Comparison of ENCODE assay signal across 9 cellular contexts in the genomic region with DNA sequence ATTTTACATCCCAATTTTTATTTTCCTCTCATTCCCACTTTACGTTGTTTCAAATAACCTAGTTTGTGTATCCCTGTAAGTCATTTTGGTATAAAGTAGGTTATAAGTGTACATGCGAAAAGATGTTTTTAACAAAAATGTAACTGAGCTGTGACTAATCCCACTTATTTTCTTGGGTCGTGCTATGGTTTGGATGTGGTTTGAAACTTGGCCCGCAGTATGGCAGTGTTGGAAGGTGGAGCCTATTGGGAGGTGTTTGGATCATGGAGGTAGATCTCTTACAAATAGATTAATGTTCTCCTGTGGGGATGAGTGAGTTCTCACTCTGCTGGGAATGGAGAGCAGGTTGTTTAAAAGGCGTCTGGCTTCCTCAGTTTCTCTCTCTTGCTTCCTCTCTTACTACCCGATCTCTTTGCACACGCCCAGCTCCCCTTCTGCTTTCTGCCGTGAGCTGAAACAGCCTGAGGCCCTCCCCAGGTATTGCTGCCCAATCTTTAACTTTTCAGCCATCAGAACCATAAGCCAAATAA. TPM values are rescaled to one million over a fixed set of nuclear protein-coding genes. Genes with fewer than 3 reads are reported as not detected.
A peak's percentile ranks its signal among the peaks of the same experiment; 100 is the strongest.
DNase-seq lines count a peak whose midpoint lies in the region; ATAC-seq, FAIRE-seq and TF ChIP-seq lines count a peak whose summit lies in the region.
"Had no signal": no experiment of that assay in that cellular context is flagged by ENCODE, and none has a peak within 500 bp of the region (broad histone marks: within the 10 kb centered on the region; RNA-seq: fewer than 3 reads in every experiment).

No MANE protein-coding gene starts in this region.

- H3K27me3 Mint-ChIP-seq in activated T-cell treated with anti-CD3 and anti-CD28 coated beads, Interleukin-2, amount 50 U/mL, for 4 hours (ENCODE audit: low read depth), result no peaks in the 10 kb centered on the region
- no peaks in the 10 kb centered on the region for H3K27me3 Mint-ChIP-seq in stimulated activated naive B cell treated with anti-CD40 and anti-IgM and Interleukin-4, amounts not matched to agents 10 μg/mL and 1 μg/mL and 100 μg/mL, for 72 hours

- H3K27ac Mint-ChIP-seq in stimulated activated naive B cell treated with anti-CD40 and anti-IgM and Interleukin-4, amounts not matched to agents 10 μg/mL and 1 μg/mL and 100 μg/mL, for 72 hours, result peak overlapping the region; percentile 98

- H3K4me3 Mint-ChIP-seq in activated T-cell treated with anti-CD3 and anti-CD28 coated beads, Interleukin-2, amount 50 U/mL, for 4 hours, result peak overlapping the region; percentile 91
- peak overlapping the region; percentile 93 to 94 for H3K4me3 Mint-ChIP-seq in stimulated activated naive B cell treated with anti-CD40 and anti-IgM and Interleukin-4, amounts not matched to agents 10 μg/mL and 1 μg/mL and 100 μg/mL, for 72 hours

- H3K9me3 Mint-ChIP-seq in activated T-cell treated with anti-CD3 and anti-CD28 coated beads, Interleukin-2, amount 50 U/mL, for 4 hours, result no peaks in the 10 kb centered on the region
- H3K9me3 Mint-ChIP-seq in stimulated activated naive B cell treated with anti-CD40 and anti-IgM and Interleukin-4, amounts not matched to agents 10 μg/mL and 1 μg/mL and 100 μg/mL, for 72 hours, result no peaks in the 10 kb centered on the region

- no peaks in the 10 kb centered on the region for H4K20me1 ChIP-seq in fibroblast of lung (ENCODE audit: control insufficient read depth, extremely low read depth, insufficient read depth, low read length)

- ATAC-seq in activated T-cell treated with anti-CD3 and anti-CD28 coated beads, Interleukin-2, amount 50 U/mL, for 4 hours, result no peak
- no peak for ATAC-seq in stimulated activated naive B cell treated with anti-CD40 and anti-IgM and Interleukin-4, amounts not matched to agents 10 μg/mL and 1 μg/mL and 100 μg/mL, for 72 hours (replicated peaks)
- ATAC-seq in HG02870 (IDR thresholded peaks at IDR 0.05; ENCODE audit: unreplicated experiment), result no peak

- TF ChIP-seq CTCF in fibroblast of lung (conservative IDR thresholded peaks at IDR 0.05 in 1 of 2, IDR thresholded peaks at IDR 0.05 in 1 of 2; ENCODE audit: low read depth in 1 of 2, low read length in 2 of 2), result no peak

- H3K27ac ChIP-seq in SJCRH30 (peak overlapping the region; percentile 36), fibroblast of lung (ENCODE audit: insufficient read depth, low read length) (no peak overlapping the region)

- H3K4me1 Mint-ChIP-seq in activated T-cell treated with anti-CD3 and anti-CD28 coated beads, Interleukin-2, amount 50 U/mL, for 4 hours (ENCODE audit: low read depth), result peaks cover 46% of the 10 kb centered on the region
- peaks cover 36 to 62% of the 10 kb centered on the region in 2 donors for H3K4me1 Mint-ChIP-seq in stimulated activated naive B cell treated with anti-CD40 and anti-IgM and Interleukin-4, amounts not matched to agents 10 μg/mL and 1 μg/mL and 100 μg/mL, for 72 hours

- no peak for FAIRE-seq in RCC 7860 (lab: Jason Lieb, UNC)

- no peak overlapping the region for H2AFZ ChIP-seq in fibroblast of lung (ENCODE audit: low read length)

- H3K27me3 ChIP-seq in SJCRH30 (no peaks in the 10 kb centered on the region), fibroblast of lung (ENCODE audit: control insufficient read depth, insufficient read depth, low read length) (no peaks in the 10 kb centered on the region)

- H3K4me3 ChIP-seq in SJCRH30 (peak overlapping the region; percentile 50), fibroblast of lung (replicated peaks in 1 of 4; ENCODE audit: control extremely low read depth in 1 of 4, insufficient read depth in 1 of 4, low read depth in 3 of 4, low read length in 4 of 4) (peak overlapping the region in 3 of 4 experiments; percentile 58 to 88 (median 78))

- H3K79me2 ChIP-seq in fibroblast of lung (ENCODE audit: control insufficient read depth, insufficient read depth, low read length), result peaks cover 14% of the 10 kb centered on the region

- DNase-seq in activated T-cell treated with anti-CD3 and anti-CD28 coated beads, Interleukin-2, amount 50 U/mL, for 4 hours, result no peak
- DNase-seq in activated T-cell treated with anti-CD3 and anti-CD28 coated beads for 4 hours (no peak), SJCRH30 (no peak), fibroblast of lung (ENCODE audit: low read depth in 2 of 2) (peak in 1 of 2 donors; percentile 65), AG08395 (ENCODE audit: low spot score) (no peak), RCC 7860 (ENCODE audit: low spot score) (no peak)
- DNase-seq in stimulated activated naive B cell treated with anti-CD40 and anti-IgM and Interleukin-4, amounts not matched to agents 10 μg/mL and 1 μg/mL and 100 μg/mL, for 72 hours, result no peak
- DNase-seq: GOT3 had no signal

- no peak overlapping the region for H3K9ac ChIP-seq in fibroblast of lung (ENCODE audit: insufficient read depth, low read length)

- H3K36me3 ChIP-seq in SJCRH30 (peaks cover 62% of the 10 kb centered on the region), fibroblast of lung (ENCODE audit: control insufficient read depth, insufficient read depth, low read length) (peaks cover 26% of the 10 kb centered on the region)

- H3K36me3 Mint-ChIP-seq in activated T-cell treated with anti-CD3 and anti-CD28 coated beads, Interleukin-2, amount 50 U/mL, for 4 hours (ENCODE audit: insufficient read depth), result peaks cover 28% of the 10 kb centered on the region
- H3K36me3 Mint-ChIP-seq in stimulated activated naive B cell treated with anti-CD40 and anti-IgM and Interleukin-4, amounts not matched to agents 10 μg/mL and 1 μg/mL and 100 μg/mL, for 72 hours, result peaks cover 48 to 88% of the 10 kb centered on the region in 2 donors

- H3K4me2 ChIP-seq in fibroblast of lung (ENCODE audit: extremely low read depth, insufficient read depth, low read length), result peak overlapping the region; percentile 55

- H3K9me3 ChIP-seq in SJCRH30 (replicated peaks) (no peaks in the 10 kb centered on the region), fibroblast of lung (ENCODE audit: control insufficient read depth, insufficient read depth, low read depth, low read length) (no peaks in the 10 kb centered on the region)

- H3K4me1 ChIP-seq in SJCRH30 (peaks cover 4% of the 10 kb centered on the region), fibroblast of lung (ENCODE audit: control insufficient read depth, extremely low read depth, insufficient read depth, low read length) (peaks cover 16% of the 10 kb centered on the region)

RNA-seq across cellular contexts. Expression of a gene that starts 7.2 kb away (rescaled TPM):
- 1,000 to 10,000 TPM; 1,340 to 1,866 (median 1,663) TPM for total RNA-seq in activated T-cell treated with anti-CD3 and anti-CD28 coated beads, Interleukin-2, amount 50 U/mL, for 4 hours
- 1,468 and 1,571 TPM in 2 replicates for total RNA-seq in SJCRH30 (2014; rRNA removed; shearing (Covaris generic))
- total RNA-seq in fibroblast of lung, result 1,035 and 1,237 TPM in 2 replicates
- 874 and 1,114 TPM in 2 replicates for polyA plus RNA-seq in fibroblast of lung
- 1,974 and 2,490 TPM in 2 replicates for polyA plus RNA-seq in fibroblast of lung (2012)
- 125 and 220 TPM in 2 replicates for polyA minus RNA-seq in fibroblast of lung (ENCODE audit: low replicate concordance)

RNA-seq across cellular contexts. Expression of a gene that starts 7.3 kb away (rescaled TPM):
- 1 to 10 TPM; 4.0 to 8.3 (median 6.7) TPM for total RNA-seq in activated T-cell treated with anti-CD3 and anti-CD28 coated beads, Interleukin-2, amount 50 U/mL, for 4 hours
- total RNA-seq in SJCRH30 (2014; rRNA removed; shearing (Covaris generic)), result 2.0 and 3.5 TPM in 2 replicates
- total RNA-seq in fibroblast of lung, result 5.6 and 13.7 TPM in 2 replicates
- polyA plus RNA-seq in fibroblast of lung, result 2.5 and 3.9 TPM in 2 replicates
- polyA plus RNA-seq in fibroblast of lung (2012), result 1.5 and 1.6 TPM in 2 replicates
- polyA minus RNA-seq in fibroblast of lung (ENCODE audit: low replicate concordance), result 2.0 and 2.7 TPM in 2 replicates
